In genomic region chr5:150553402-150553801, GRCh38 we compare ENCODE assay signal across 10 cellular contexts.
"Had no signal": no experiment of that assay in that cellular context is flagged by ENCODE, and none has a peak within 500 bp of the region (broad histone marks: within the 10 kb centered on the region; RNA-seq: fewer than 3 reads in every experiment).

No MANE protein-coding gene starts in this region.

- H3K9me3 ChIP-seq: HAP-1 had no signal

- H3K27me3 Mint-ChIP-seq: IgD-negative memory B cell had no signal

- H3K27ac ChIP-seq: GM23248, KMS-11 had no signal

- H3K9ac ChIP-seq: GM23248, KMS-11 had no signal

- H3K4me3 Mint-ChIP-seq: HFFc6, IgD-negative memory B cell had no signal

- H3K9me3 Mint-ChIP-seq: HFFc6, IgD-negative memory B cell had no signal

- H3K4me1 ChIP-seq: HAP-1 had no signal

- DNase-seq: GM23248, GOT3, H7, HFFc6, KBM-7 had no signal

- FAIRE-seq: HTR-8/SVneo had no signal

- H3K27ac Mint-ChIP-seq: HFFc6, IgD-negative memory B cell had no signal

- H2AFZ ChIP-seq: GM23248 had no signal

- ATAC-seq: HCT116 had no signal

- H3K4me3 ChIP-seq: GM23248, HAP-1 had no signal

- H3K4me2 ChIP-seq: KMS-11 had no signal
